ENCODE assay signal across 10 cellular contexts in the genomic region with DNA sequence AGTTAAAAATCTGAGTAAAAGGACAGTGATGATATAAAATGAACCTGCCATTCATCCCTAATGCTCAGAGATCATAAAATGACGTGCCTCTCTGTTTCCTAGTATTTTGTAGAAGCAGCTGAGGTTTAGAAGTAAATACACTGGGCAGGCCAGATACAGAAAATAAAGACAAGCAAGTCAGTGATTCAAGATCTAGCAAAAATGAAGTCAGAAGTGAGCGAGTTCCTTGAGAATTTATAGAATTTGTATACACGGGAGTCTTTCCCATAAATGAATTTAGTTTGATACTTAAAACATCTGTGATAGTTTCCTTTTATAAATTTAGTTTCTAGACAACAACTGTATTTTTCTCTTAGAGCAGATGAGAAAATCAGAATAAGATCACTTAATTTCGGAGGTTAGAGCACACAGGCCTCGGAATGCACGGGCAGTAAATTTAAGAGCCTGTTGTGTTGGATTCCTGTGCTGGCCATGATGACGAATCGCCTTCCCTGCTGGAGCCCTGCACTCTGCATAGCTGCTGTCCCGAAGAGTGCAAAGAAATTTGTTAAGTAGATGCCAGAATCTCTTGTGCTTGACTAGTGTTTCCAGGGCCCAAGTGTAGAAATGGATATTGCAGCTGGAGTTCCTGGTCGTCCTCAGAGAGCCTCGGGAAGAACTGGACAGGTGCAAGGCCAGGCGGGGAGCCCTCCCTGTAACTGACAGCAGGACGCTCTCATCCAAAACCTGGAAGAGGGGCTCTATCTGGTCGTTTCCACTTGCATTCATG.
DNase-seq lines count a peak whose midpoint lies in the region; ATAC-seq, FAIRE-seq and TF ChIP-seq lines count a peak whose summit lies in the region.
"Had no signal": no experiment of that assay in that cellular context is flagged by ENCODE, and none has a peak within 500 bp of the region (broad histone marks: within the 10 kb centered on the region; RNA-seq: fewer than 3 reads in every experiment).

No MANE protein-coding gene starts in this region.

- peak overlapping the region; percentile 74 for H3K27ac ChIP-seq in cardiac muscle cell
- peak overlapping the region in 2 of 4 donors; percentile 39 to 60 for H3K27ac ChIP-seq in pancreas
- H3K27ac ChIP-seq: HL-60 had no signal

- ATAC-seq in pancreas (peak; percentile 50 to 62 (median 62)), HG03469 (IDR thresholded peaks at IDR 0.05; ENCODE audit: unreplicated experiment) (no peak), HG03097 (IDR thresholded peaks at IDR 0.05; ENCODE audit: low FRiP score, unreplicated experiment) (no peak)

- WGBS in pancreas, 2 donors: 60 to 61% methylated on average over 14 of the region's 14 CpGs

- DNase-seq in DMS53 (lab: John Stamatoyannopoulos, UW) (peak; percentile 79), cardiac muscle cell (ENCODE audit: low read depth in 1 of 2, low spot score in 1 of 2) (peak; percentile 65 to 66), pancreas (peak in 1 of 6 donors; percentile 25), NCI-H2029 treated with DMSO at 0.1 percent for 48 hours (lab: John Stamatoyannopoulos, UW) (no peak), H4 (ENCODE audit: low spot score) (no peak)
- DNase-seq: T-helper 9 cell had no signal

- TF ChIP-seq CTCF in WI38 (IDR thresholded peaks at IDR 0.05; ENCODE audit: low read depth, low read length): no peak
- TF ChIP-seq CTCF in cardiac muscle cell (IDR thresholded peaks at IDR 0.05; ENCODE audit: low read depth, low read length): no peak
- no peak for TF ChIP-seq CTCF in pancreas (IDR thresholded peaks at IDR 0.05)

- peaks cover 36% of the 10 kb centered on the region for H3K4me1 ChIP-seq in cardiac muscle cell (ENCODE audit: low read depth)
- H3K4me1 ChIP-seq in pancreas: peaks cover 0 to 17% (median 7%) of the 10 kb centered on the region in 3 donors

- peak; percentile 32 for FAIRE-seq in pancreas (lab: Jason Lieb, UNC)

- H3K4me3 ChIP-seq in WI38 (ENCODE audit: low read depth, low read length) (0 out of 2 replicates have a peak overlapping the region, but pooled peaks have one; percentile 6), cardiac muscle cell (no peak overlapping the region), pancreas (peak overlapping the region in 1 of 4 donors; percentile 19)

- H3K27me3 ChIP-seq in cardiac muscle cell: no peaks in the 10 kb centered on the region
- H3K27me3 ChIP-seq in pancreas: no peaks in the 10 kb centered on the region

- intact Hi-C loops in pancreas (cut with DNase I): no loop called here

- H3K9me3 ChIP-seq in cardiac muscle cell (ENCODE audit: low read depth) (no peaks in the 10 kb centered on the region), pancreas (no peaks in the 10 kb centered on the region)

- H3K36me3 ChIP-seq in cardiac muscle cell (no peaks in the 10 kb centered on the region), pancreas (peaks cover 0 to 2% (median 0%) of the 10 kb centered on the region in 3 donors)

Comparison
In these comparisons a context has a peak if more than half of its experiments do, and no peak if none do; other contexts are left out.
1. DNase-seq: peak in DMS53 (single experiment) and cardiac muscle cell (2 of 2); none in NCI-H2029 treated with DMSO at 0.1 percent for 48 hours (single experiment) and H4 (single experiment).
2. ATAC-seq: peak in pancreas (4 of 4); none in HG03469 (single experiment) and HG03097 (single experiment).